26 cellular contexts compared by ENCODE assay signal in genomic region chr22:20283674-20284066, GRCh38.
"Had no signal": no experiment of that assay in that cellular context is flagged by ENCODE, and none has a peak within 500 bp of the region (broad histone marks: within the 10 kb centered on the region; RNA-seq: fewer than 3 reads in every experiment).

No MANE protein-coding gene starts in this region.

- ATAC-seq: effector memory CD8-positive, alpha-beta T cell; esophagus mucosa; naive thymus-derived CD8-positive, alpha-beta T cell; pancreas; psoas muscle; right cardiac atrium; upper lobe of right lung had no signal

- DNase-seq: activated CD4-positive, alpha-beta T cell treated with anti-CD3 and anti-CD28 coated beads for 4 hours; activated CD4-positive, alpha-beta T cell treated with anti-CD3 and anti-CD28 coated beads, Interleukin-2, amount 50 U/mL, for 48 hours; activated CD4-positive, CD25-positive, alpha-beta regulatory T cell; activated CD8-positive, alpha-beta memory T cell treated with anti-CD3 and anti-CD28 coated beads, Interleukin-2, amount 50 U/mL, for 48 hours; activated naive CD4-positive, alpha-beta T cell treated with Interleukin-2 at 50 U/mL for 16 hours; activated naive CD8-positive, alpha-beta T cell treated with anti-CD3 and anti-CD28 coated beads for 36 hours; activated T-cell treated with anti-CD3 and anti-CD28 coated beads, Interleukin-2, amount 50 U/mL, for 48 hours; colonic mucosa; dorsolateral prefrontal cortex; effector memory CD8-positive, alpha-beta T cell; foreskin melanocyte; glutamatergic neuron; immature natural killer cell; kidney glomerular epithelial cell; left ventricle myocardium inferior; naive thymus-derived CD8-positive, alpha-beta T cell; pancreas; psoas muscle; right cardiac atrium; stimulated activated CD4-positive, alpha-beta T cell treated with anti-CD3 and anti-CD28 coated beads, Interleukin-4, amount 100 ng/mL, for 24 hours; stimulated activated naive CD4-positive, alpha-beta T cell treated with Interleukin-2 at 50 U/mL for 16 hours; T1000; upper lobe of right lung had no signal

- H3K27ac ChIP-seq: breast epithelium, colonic mucosa, dorsolateral prefrontal cortex, hepatocyte, left ventricle myocardium inferior, pancreas, psoas muscle, upper lobe of right lung had no signal

- H3K4me3 ChIP-seq: breast epithelium, colonic mucosa, dorsolateral prefrontal cortex, hepatocyte, left ventricle myocardium inferior, pancreas, psoas muscle, upper lobe of right lung had no signal

- H3K27me3 ChIP-seq: breast epithelium, colonic mucosa, dorsolateral prefrontal cortex, hepatocyte, pancreas, upper lobe of right lung had no signal

- H3K36me3 ChIP-seq: breast epithelium, colonic mucosa, left ventricle myocardium inferior, pancreas, upper lobe of right lung had no signal

- H3K9me3 ChIP-seq: breast epithelium, colonic mucosa, left ventricle myocardium inferior, pancreas, psoas muscle, upper lobe of right lung had no signal

- H3K4me1 ChIP-seq: breast epithelium, colonic mucosa, left ventricle myocardium inferior, pancreas, psoas muscle, upper lobe of right lung had no signal
